Comparison of ENCODE assay signal across 1 cellular context in genomic region chr2:223813329-223813728, GRCh38.
TF ChIP-seq lines count a peak whose summit lies in the region.

No MANE protein-coding gene starts in this region.

TF ChIP-seq in GM23338, 12 proteins besides CTCF, POLR2A, EP300 and RAD21 (continued from another document):
- no peak for TF ChIP-seq ZNF462 (CRISPR knock-in tag; IDR thresholded peaks at IDR 0.05)
- TF ChIP-seq ETS1 (IDR thresholded peaks at IDR 0.05), result no peak
- TF ChIP-seq EZH2 (IDR thresholded peaks at IDR 0.05; ENCODE audit: low read depth, unreplicated experiment), result no peak
- TF ChIP-seq CREB1 (CRISPR knock-in tag; IDR thresholded peaks at IDR 0.05; ENCODE audit: low read depth), result no peak
- no peak for TF ChIP-seq JUNB (IDR thresholded peaks at IDR 0.05; ENCODE audit: unreplicated experiment)
- TF ChIP-seq NANOG (IDR thresholded peaks at IDR 0.05; ENCODE audit: borderline replicate concordance), result no peak
- TF ChIP-seq STAT1 (IDR thresholded peaks at IDR 0.05; ENCODE audit: unreplicated experiment), result no peak
- no peak for TF ChIP-seq ZNF114 (CRISPR knock-in tag; IDR thresholded peaks at IDR 0.05)
- no peak for TF ChIP-seq REST (IDR thresholded peaks at IDR 0.05; ENCODE audit: unreplicated experiment)
- TF ChIP-seq ZNF331 (CRISPR knock-in tag; IDR thresholded peaks at IDR 0.05; ENCODE audit: low read depth), result no peak
